In genomic region chr10:12241810-12242529, GRCh38 we compare ENCODE assay signal across 10 cellular contexts. TPM values are rescaled to one million over a fixed set of nuclear protein-coding genes. Genes with fewer than 3 reads are reported as not detected.
A peak's percentile ranks its signal among the peaks of the same experiment; 100 is the strongest.
DNase-seq lines count a peak whose midpoint lies in the region; ATAC-seq and TF ChIP-seq lines count a peak whose summit lies in the region.
"Had no signal": no experiment of that assay in that cellular context is flagged by ENCODE, and none has a peak within 500 bp of the region (broad histone marks: within the 10 kb centered on the region; RNA-seq: fewer than 3 reads in every experiment).

No MANE protein-coding gene starts in this region.

- H3K9me3 Mint-ChIP-seq in CD8-positive, alpha-beta T cell: no peaks in the 10 kb centered on the region
- no peaks in the 10 kb centered on the region for H3K9me3 Mint-ChIP-seq in dendritic cell treated with granulocyte-macrophage colony-stimulating factor and Interleukin-4, amounts not matched to agents 40 ng/mL and 50 ng/mL, for 4 days
- no peaks in the 10 kb centered on the region for H3K9me3 Mint-ChIP-seq in osteocyte (ENCODE audit: unreplicated experiment)
- H3K9me3 Mint-ChIP-seq: activated naive CD8-positive, alpha-beta T cell treated with anti-CD3 and anti-CD28 coated beads, Interleukin-2, amount 10 ng/mL, durations not matched to agents 7 days and 5 days had no signal

- H3K4me3 ChIP-seq in CD8-positive, alpha-beta T cell (ENCODE audit: low read depth, low read length): no peak overlapping the region
- H3K4me3 ChIP-seq in NB4 (ENCODE audit: low read depth, low read length) (no peak overlapping the region), tibial nerve (no peak overlapping the region)

- H3K27me3 ChIP-seq in CD8-positive, alpha-beta T cell (ENCODE audit: insufficient read depth, low read length): no peaks in the 10 kb centered on the region
- H3K27me3 ChIP-seq in tibial nerve: no peaks in the 10 kb centered on the region

- no peak for ATAC-seq in CD8-positive, alpha-beta T cell

- no peak for DNase-seq in CD8-positive, alpha-beta T cell
- peak; percentile 45 for DNase-seq in NB4 (ENCODE audit: low read depth)
- DNase-seq in osteocyte (ENCODE audit: extremely low spot score, unreplicated experiment): no peak
- no peak for DNase-seq in OCI-M2 (lab: John Stamatoyannopoulos, UW; ENCODE audit: unreplicated experiment)
- no peak for DNase-seq in NAMALWA (ENCODE audit: low spot score)
- no peak for DNase-seq in tibial nerve (ENCODE audit: low spot score in 2 of 2)
- DNase-seq in NCI-H2107 (lab: John Stamatoyannopoulos, UW): no peak
- DNase-seq: activated naive CD8-positive, alpha-beta T cell treated with anti-CD3 and anti-CD28 coated beads, Interleukin-2, amount 10 ng/mL, durations not matched to agents 7 days and 5 days; posterior cingulate gyrus had no signal

- no peak overlapping the region for H3K27ac ChIP-seq in CD8-positive, alpha-beta T cell (ENCODE audit: low read depth, low read length)
- H3K27ac ChIP-seq in tibial nerve: peak overlapping the region in 2 of 4 donors; percentile 39 to 70

- no peak for TF ChIP-seq EP300 in tibial nerve (IDR thresholded peaks at IDR 0.05)

- H3K36me3 Mint-ChIP-seq in CD8-positive, alpha-beta T cell: peaks cover 73% of the 10 kb centered on the region
- peaks cover 62% of the 10 kb centered on the region for H3K36me3 Mint-ChIP-seq in dendritic cell treated with granulocyte-macrophage colony-stimulating factor and Interleukin-4, amounts not matched to agents 40 ng/mL and 50 ng/mL, for 4 days (ENCODE audit: low read depth)
- peaks cover 36% of the 10 kb centered on the region for H3K36me3 Mint-ChIP-seq in osteocyte (ENCODE audit: unreplicated experiment)

- peak overlapping the region; percentile 55 for H3K27ac Mint-ChIP-seq in CD8-positive, alpha-beta T cell
- peak overlapping the region; percentile 99 for H3K27ac Mint-ChIP-seq in dendritic cell treated with granulocyte-macrophage colony-stimulating factor and Interleukin-4, amounts not matched to agents 40 ng/mL and 50 ng/mL, for 4 days
- peak overlapping the region; percentile 28 for H3K27ac Mint-ChIP-seq in osteocyte (ENCODE audit: unreplicated experiment)
- H3K27ac Mint-ChIP-seq: activated naive CD8-positive, alpha-beta T cell treated with anti-CD3 and anti-CD28 coated beads, Interleukin-2, amount 10 ng/mL, durations not matched to agents 7 days and 5 days had no signal

- whole genome bisulfite sequencing in tibial nerve, 2 donors: 43 to 59% methylated on average over 19 of the region's 19 CpGs

- peaks cover 12% of the 10 kb centered on the region for H3K4me1 Mint-ChIP-seq in CD8-positive, alpha-beta T cell (ENCODE audit: low read depth)
- peaks cover 56% of the 10 kb centered on the region for H3K4me1 Mint-ChIP-seq in dendritic cell treated with granulocyte-macrophage colony-stimulating factor and Interleukin-4, amounts not matched to agents 40 ng/mL and 50 ng/mL, for 4 days (ENCODE audit: low read depth)
- H3K4me1 Mint-ChIP-seq in osteocyte (ENCODE audit: unreplicated experiment): no peaks in the 10 kb centered on the region

- POLR2A ChIA-PET in CD8-positive, alpha-beta T cell (lab: Charles Lee): no interaction called here

- no peaks in the 10 kb centered on the region for H3K27me3 Mint-ChIP-seq in CD8-positive, alpha-beta T cell (ENCODE audit: low read depth)
- no peaks in the 10 kb centered on the region for H3K27me3 Mint-ChIP-seq in dendritic cell treated with granulocyte-macrophage colony-stimulating factor and Interleukin-4, amounts not matched to agents 40 ng/mL and 50 ng/mL, for 4 days
- no peaks in the 10 kb centered on the region for H3K27me3 Mint-ChIP-seq in osteocyte (ENCODE audit: unreplicated experiment)
- H3K27me3 Mint-ChIP-seq: activated naive CD8-positive, alpha-beta T cell treated with anti-CD3 and anti-CD28 coated beads, Interleukin-2, amount 10 ng/mL, durations not matched to agents 7 days and 5 days had no signal

- no peak for TF ChIP-seq CTCF in CD8-positive, alpha-beta T cell (IDR thresholded peaks at IDR 0.05)
- no peak for TF ChIP-seq CTCF in NB4 (IDR thresholded peaks at IDR 0.05; ENCODE audit: low read depth, low read length)
- TF ChIP-seq CTCF in osteocyte (IDR thresholded peaks at IDR 0.05): no peak
- no peak for TF ChIP-seq CTCF in tibial nerve (IDR thresholded peaks at IDR 0.05)

- CTCF ChIA-PET in CD8-positive, alpha-beta T cell (lab: Charles Lee): interaction anchor here (0.6 to 1.6 kb wide), 2 partner anchors 23 to 243 kb away, joined by 3 to 4 read pairs; no protein-coding TSS in a partner anchor

- intact Hi-C loops in CD8-positive, alpha-beta T cell (cut with DNase I, micrococcal nuclease): no loop called here
- intact Hi-C loops in dendritic cell treated with granulocyte-macrophage colony-stimulating factor and Interleukin-4, amounts not matched to agents 40 ng/mL and 50 ng/mL, for 4 days (cut with micrococcal nuclease): loop anchor here (10.0 kb wide), 1 partner anchor 463 kb away; no protein-coding TSS in a partner anchor

- no peak overlapping the region for H3K4me3 Mint-ChIP-seq in CD8-positive, alpha-beta T cell
- H3K4me3 Mint-ChIP-seq in dendritic cell treated with granulocyte-macrophage colony-stimulating factor and Interleukin-4, amounts not matched to agents 40 ng/mL and 50 ng/mL, for 4 days: peak overlapping the region; percentile 69
- no peak overlapping the region for H3K4me3 Mint-ChIP-seq in osteocyte (ENCODE audit: unreplicated experiment)
- H3K4me3 Mint-ChIP-seq: activated naive CD8-positive, alpha-beta T cell treated with anti-CD3 and anti-CD28 coated beads, Interleukin-2, amount 10 ng/mL, durations not matched to agents 7 days and 5 days had no signal

- TF ChIP-seq POLR2A in NB4 (IDR thresholded peaks at IDR 0.05; ENCODE audit: extremely low read depth, insufficient read length) (no peak), tibial nerve (IDR thresholded peaks at IDR 0.05) (no peak)

- H3K9me3 ChIP-seq in CD8-positive, alpha-beta T cell (ENCODE audit: low read length): no peaks in the 10 kb centered on the region
- H3K9me3 ChIP-seq in tibial nerve: no peaks in the 10 kb centered on the region

- peaks cover 39% of the 10 kb centered on the region for H3K36me3 ChIP-seq in CD8-positive, alpha-beta T cell (ENCODE audit: insufficient read depth, low read length)
- peaks cover 0 to 54% (median 7%) of the 10 kb centered on the region in 3 donors for H3K36me3 ChIP-seq in tibial nerve

- no peaks in the 10 kb centered on the region for H3K4me1 ChIP-seq in CD8-positive, alpha-beta T cell (ENCODE audit: insufficient read depth, low read length)
- H3K4me1 ChIP-seq in tibial nerve: peaks cover 0 to 23% (median 6%) of the 10 kb centered on the region in 4 donors

RNA-seq across cellular contexts. Expression of gene CDC123, which starts 46.0 kb away (rescaled TPM):
- 10 to 100 TPM; 45.3 to 55.0 TPM for total RNA-seq in CD8-positive, alpha-beta T cell
- total RNA-seq in osteocyte (65.3 and 68.5 TPM in 2 replicates), tibial nerve (10 to 100 TPM; 32.7 to 80.0 (median 37.7) TPM)

RNA-seq across cellular contexts. Expression of gene NUDT5, which starts 46.3 kb away (rescaled TPM):
- total RNA-seq in CD8-positive, alpha-beta T cell: 10 to 100 TPM; 12.1 to 13.6 TPM
- total RNA-seq in osteocyte (56.2 and 57.6 TPM in 2 replicates), tibial nerve (10 to 100 TPM; 23.4 to 50.7 (median 41.9) TPM)

Comparison
In these comparisons a context has a peak if more than half of its experiments do, and no peak if none do; other contexts are left out.
1. H3K27ac Mint-ChIP-seq: peak in every context shown above with its lines; median percentile 99 in dendritic cell treated with granulocyte-macrophage colony-stimulating factor and Interleukin-4, amounts not matched to agents 40 ng/mL and 50 ng/mL, for 4 days; 55 in CD8-positive, alpha-beta T cell; 28 in osteocyte.